In the genomic region with DNA sequence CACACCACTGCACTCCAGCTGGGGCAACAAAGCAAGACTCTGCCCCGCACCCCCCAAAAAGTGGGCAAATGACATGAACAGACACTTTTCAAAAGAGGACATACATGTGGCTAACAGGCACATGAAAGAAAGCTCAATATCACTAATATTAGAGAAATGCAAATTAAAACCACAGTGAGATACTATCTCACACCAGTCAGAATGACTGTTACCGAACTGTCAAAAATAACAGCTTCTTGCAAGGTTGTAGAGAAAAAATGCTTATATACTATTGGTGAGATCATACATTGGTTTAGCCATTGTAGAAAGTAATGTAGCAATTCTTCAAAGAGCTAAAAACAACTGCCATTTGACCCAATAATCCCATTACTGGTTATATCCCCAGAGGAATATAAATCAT, we compare ENCODE assay signal across 20 cellular contexts.
"Had no signal": no experiment of that assay in that cellular context is flagged by ENCODE, and none has a peak within 500 bp of the region (broad histone marks: within the 10 kb centered on the region; RNA-seq: fewer than 3 reads in every experiment).

No MANE protein-coding gene starts in this region.

- H3K27ac Mint-ChIP-seq: activated CD4-positive, alpha-beta memory T cell treated with anti-CD3 and anti-CD28 coated beads, Interleukin-2, amount 10 ng/mL, durations not matched to agents 7 days and 5 days; activated CD8-positive, alpha-beta memory T cell treated with anti-CD3 and anti-CD28 coated beads, Interleukin-2, amount 10 ng/mL, durations not matched to agents 7 days and 5 days; activated naive CD8-positive, alpha-beta T cell treated with anti-CD3 and anti-CD28 coated beads for 36 hours; dendritic cell treated with granulocyte-macrophage colony-stimulating factor and Interleukin-4, amounts not matched to agents 40 ng/mL and 50 ng/mL, for 4 days; progenitor cell of endocrine pancreas; stimulated activated naive CD8-positive, alpha-beta T cell treated with anti-CD3 and anti-CD28 coated beads, Interleukin-15, Interleukin-2, amounts not matched to agents 100 ng/mL and 50 ng/mL, for 24 hours had no signal

- H3K9me3 ChIP-seq: mucosa of descending colon, transverse colon, vagina had no signal

- H3K27me3 ChIP-seq: cardiac muscle cell, transverse colon, vagina had no signal

- H3K36me3 Mint-ChIP-seq: activated CD8-positive, alpha-beta memory T cell treated with anti-CD3 and anti-CD28 coated beads, Interleukin-2, amount 10 ng/mL, durations not matched to agents 7 days and 5 days; activated naive CD8-positive, alpha-beta T cell treated with anti-CD3 and anti-CD28 coated beads for 36 hours; naive B cell had no signal

- DNase-seq: activated CD4-positive, alpha-beta memory T cell treated with anti-CD3 and anti-CD28 coated beads, Interleukin-2, amount 10 ng/mL, durations not matched to agents 7 days and 5 days; activated CD4-positive, alpha-beta T cell treated with anti-CD3 and anti-CD28 coated beads for 4 hours; activated CD8-positive, alpha-beta memory T cell treated with anti-CD3 and anti-CD28 coated beads, Interleukin-2, amount 10 ng/mL, durations not matched to agents 7 days and 5 days; activated naive CD4-positive, alpha-beta T cell; activated naive CD8-positive, alpha-beta T cell treated with anti-CD3 and anti-CD28 coated beads for 36 hours; amniotic stem cell; effector CD8-positive, alpha-beta T cell; mesenchymal stem cell; mucosa of descending colon; naive B cell; stimulated activated CD4-positive, alpha-beta T cell treated with anti-CD3 and anti-CD28 coated beads, Interleukin-12 subunit alpha, Interleukin-12 subunit beta, amount 100 ng/mL, for 4 hours; stimulated activated CD4-positive, alpha-beta T cell treated with anti-CD3 and anti-CD28 coated beads, Interleukin-2, amount 100 ng/mL, for 24 hours; transverse colon; WERI-Rb-1 had no signal

- H3K27me3 Mint-ChIP-seq: activated naive CD8-positive, alpha-beta T cell treated with anti-CD3 and anti-CD28 coated beads for 36 hours; dendritic cell treated with granulocyte-macrophage colony-stimulating factor and Interleukin-4, amounts not matched to agents 40 ng/mL and 50 ng/mL, for 4 days; stimulated activated naive CD8-positive, alpha-beta T cell treated with anti-CD3 and anti-CD28 coated beads, Interleukin-15, Interleukin-2, amounts not matched to agents 100 ng/mL and 50 ng/mL, for 24 hours had no signal

- ATAC-seq: activated CD8-positive, alpha-beta memory T cell treated with anti-CD3 and anti-CD28 coated beads, Interleukin-2, amount 10 ng/mL, durations not matched to agents 7 days and 5 days; mucosa of descending colon had no signal

- H3K4me3 ChIP-seq: cardiac muscle cell, mucosa of descending colon, transverse colon, vagina had no signal

- H3K27ac ChIP-seq: cardiac muscle cell, transverse colon, vagina, WERI-Rb-1 had no signal

- H3K36me3 ChIP-seq: cardiac muscle cell, transverse colon, vagina, WERI-Rb-1 had no signal

- H3K4me1 ChIP-seq: transverse colon had no signal

- H3K9me3 Mint-ChIP-seq: activated CD4-positive, alpha-beta memory T cell treated with anti-CD3 and anti-CD28 coated beads, Interleukin-2, amount 10 ng/mL, durations not matched to agents 7 days and 5 days; activated naive CD8-positive, alpha-beta T cell treated with anti-CD3 and anti-CD28 coated beads for 36 hours; dendritic cell treated with granulocyte-macrophage colony-stimulating factor and Interleukin-4, amounts not matched to agents 40 ng/mL and 50 ng/mL, for 4 days; naive B cell; neural crest cell; stimulated activated naive CD8-positive, alpha-beta T cell treated with anti-CD3 and anti-CD28 coated beads, Interleukin-15, Interleukin-2, amounts not matched to agents 100 ng/mL and 50 ng/mL, for 24 hours had no signal

- H3K4me3 Mint-ChIP-seq: activated CD4-positive, alpha-beta memory T cell treated with anti-CD3 and anti-CD28 coated beads, Interleukin-2, amount 10 ng/mL, durations not matched to agents 7 days and 5 days; activated CD8-positive, alpha-beta memory T cell treated with anti-CD3 and anti-CD28 coated beads, Interleukin-2, amount 10 ng/mL, durations not matched to agents 7 days and 5 days; activated naive CD8-positive, alpha-beta T cell treated with anti-CD3 and anti-CD28 coated beads for 36 hours; dendritic cell treated with granulocyte-macrophage colony-stimulating factor and Interleukin-4, amounts not matched to agents 40 ng/mL and 50 ng/mL, for 4 days; naive B cell; neural crest cell; stimulated activated naive CD8-positive, alpha-beta T cell treated with anti-CD3 and anti-CD28 coated beads, Interleukin-15, Interleukin-2, amounts not matched to agents 100 ng/mL and 50 ng/mL, for 24 hours had no signal
